In genomic region chr4:88162636-88163035, GRCh38 we compare ENCODE assay signal across 1 cellular context.
A peak's percentile ranks its signal among the peaks of the same experiment; 100 is the strongest.
TF ChIP-seq lines count a peak whose summit lies in the region.

No MANE protein-coding gene starts in this region.

TF ChIP-seq in HepG2, 621 proteins besides CTCF, POLR2A, EP300 and RAD21 (continued from another document):
- TF ChIP-seq ZBTB10 (CRISPR knock-in tag; IDR thresholded peaks at IDR 0.05; ENCODE audit: borderline replicate concordance) (no peak), MIER3 (CRISPR knock-in tag; IDR thresholded peaks at IDR 0.05; ENCODE audit: borderline replicate concordance) (no peak), RBM39 (IDR thresholded peaks at IDR 0.05; ENCODE audit: low read depth, low read length, poor library complexity, severe bottlenecking) (no peak), PPARG (CRISPR knock-in tag; conservative IDR thresholded peaks at IDR 0.05) (peak; percentile 76), FOSL1 (CRISPR knock-in tag; IDR thresholded peaks at IDR 0.05; ENCODE audit: borderline replicate concordance) (peak; percentile 73), ZBTB1 (CRISPR knock-in tag; IDR thresholded peaks at IDR 0.05; ENCODE audit: borderline replicate concordance) (no peak), HNRNPL (IDR thresholded peaks at IDR 0.05; ENCODE audit: low read depth, low read length) (no peak), SRSF1 (optimal IDR thresholded peaks at IDR 0.05; ENCODE audit: low read depth, low read length) (no peak), PITX1 (CRISPR knock-in tag; IDR thresholded peaks at IDR 0.05) (no peak), HIC2 (CRISPR knock-in tag; IDR thresholded peaks at IDR 0.05; ENCODE audit: low read depth) (no peak), ZFP36L1 (CRISPR knock-in tag; IDR thresholded peaks at IDR 0.05) (no peak), ZNF576 (CRISPR knock-in tag; IDR thresholded peaks at IDR 0.05) (no peak), MYPOP (CRISPR knock-in tag; IDR thresholded peaks at IDR 0.05) (no peak), PAXIP1 (CRISPR knock-in tag; conservative IDR thresholded peaks at IDR 0.05) (no peak; the same call in 1 of the 2 replicates), ATM (IDR thresholded peaks at IDR 0.05; ENCODE audit: borderline replicate concordance) (no peak), KMT2B (CRISPR knock-in tag; IDR thresholded peaks at IDR 0.05) (no peak), CENPT (CRISPR knock-in tag; IDR thresholded peaks at IDR 0.05; ENCODE audit: low read depth) (no peak), HNF4A (CRISPR knock-in tag; IDR thresholded peaks at IDR 0.05) (peak; percentile 28; the same call in 1 of the 2 replicates), AKAP8 (CRISPR knock-in tag; IDR thresholded peaks at IDR 0.05) (no peak), TBL1XR1 (IDR thresholded peaks at IDR 0.05; ENCODE audit: borderline replicate concordance, low read length, partially characterized antibody) (no peak), ZNF724P (CRISPR knock-in tag; IDR thresholded peaks at IDR 0.05; ENCODE audit: borderline replicate concordance) (no peak), ETV5 (CRISPR knock-in tag; IDR thresholded peaks at IDR 0.05; ENCODE audit: borderline replicate concordance) (no peak), POGZ (CRISPR knock-in tag; IDR thresholded peaks at IDR 0.05) (no peak), ZNF331 (CRISPR knock-in tag; IDR thresholded peaks at IDR 0.05) (no peak), ZSCAN25 (CRISPR knock-in tag; IDR thresholded peaks at IDR 0.05) (no peak), NR2F1 (CRISPR knock-in tag; IDR thresholded peaks at IDR 0.05) (peak; percentile 80 to 91), CAMTA2 (CRISPR knock-in tag; IDR thresholded peaks at IDR 0.05; ENCODE audit: borderline replicate concordance) (no peak), USF2 (IDR thresholded peaks at IDR 0.05; ENCODE audit: low read depth, low read length) (no peak), USF2 (CRISPR knock-in tag; IDR thresholded peaks at IDR 0.05; ENCODE audit: borderline replicate concordance) (no peak), NR2C2 (CRISPR knock-in tag; IDR thresholded peaks at IDR 0.05; ENCODE audit: borderline replicate concordance) (peak; percentile 81), GATAD2A (CRISPR knock-in tag; IDR thresholded peaks at IDR 0.05) (0 out of 2 replicates have a peak, but pooled peaks have one; percentile 36), GFI1 (CRISPR knock-in tag; IDR thresholded peaks at IDR 0.05; ENCODE audit: borderline replicate concordance) (0 out of 2 replicates have a peak, but pooled peaks have one; percentile 28), NR2F2 (IDR thresholded peaks at IDR 0.05; ENCODE audit: borderline replicate concordance, low read depth) (peak; percentile 90), ONECUT2 (CRISPR knock-in tag; IDR thresholded peaks at IDR 0.05) (no peak), FOSL2 (CRISPR knock-in tag; IDR thresholded peaks at IDR 0.05) (peak; percentile 92), PRPF4 (IDR thresholded peaks at IDR 0.05; ENCODE audit: low read depth, low read length, poor library complexity, severe bottlenecking) (no peak), KAT2B (IDR thresholded peaks at IDR 0.05; ENCODE audit: borderline replicate concordance, low read depth, low read length) (no peak)
